ENCODE assay signal across 24 cellular contexts in the genomic region with DNA sequence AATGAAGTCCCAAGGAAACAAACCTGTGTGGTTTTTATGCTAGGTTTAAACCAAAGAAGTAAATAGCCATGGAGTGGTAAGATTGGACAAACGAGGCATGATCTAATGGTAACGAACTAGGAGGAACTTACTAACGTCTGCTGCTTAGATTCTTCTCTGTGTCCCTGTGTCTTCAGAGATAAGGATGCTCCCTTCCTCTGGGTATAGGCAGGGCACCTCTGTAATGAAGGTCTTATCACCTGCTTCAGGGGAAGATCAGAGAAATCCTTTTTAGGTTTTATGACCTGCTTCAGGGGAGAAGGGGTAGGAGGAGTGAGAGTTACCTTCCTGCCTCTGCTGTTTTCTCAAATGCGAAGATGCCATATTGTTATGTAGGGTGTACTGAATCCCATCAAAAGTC.
"Had no signal": no experiment of that assay in that cellular context is flagged by ENCODE, and none has a peak within 500 bp of the region (broad histone marks: within the 10 kb centered on the region; RNA-seq: fewer than 3 reads in every experiment).

No MANE protein-coding gene starts in this region.

- H3K27me3 Mint-ChIP-seq: activated B cell treated with CpG ODN at 0.5 μM for 24 hours; activated CD4-positive, alpha-beta memory T cell treated with anti-CD3 and anti-CD28 coated beads for 36 hours; activated CD4-positive, alpha-beta T cell treated with anti-CD3 and anti-CD28 coated beads, Interleukin-2, amount 10 ng/mL, durations not matched to agents 7 days and 5 days; activated naive CD8-positive, alpha-beta T cell treated with anti-CD3 and anti-CD28 coated beads, Interleukin-2, amount 50 U/mL, for 24 hours had no signal

- H3K36me3 Mint-ChIP-seq: activated CD4-positive, alpha-beta memory T cell treated with anti-CD3 and anti-CD28 coated beads for 36 hours; activated naive CD4-positive, alpha-beta T cell treated with anti-CD3 and anti-CD28 coated beads, Interleukin-2, amount 50 U/mL, for 72 hours had no signal

- H3K27me3 ChIP-seq: ascending aorta, body of pancreas had no signal

- H3K27ac Mint-ChIP-seq: activated B cell treated with CpG ODN at 0.5 μM for 24 hours; activated CD4-positive, alpha-beta memory T cell treated with anti-CD3 and anti-CD28 coated beads for 36 hours; activated CD4-positive, alpha-beta T cell treated with anti-CD3 and anti-CD28 coated beads, Interleukin-2, amount 10 ng/mL, durations not matched to agents 7 days and 5 days; activated naive CD8-positive, alpha-beta T cell treated with anti-CD3 and anti-CD28 coated beads, Interleukin-2, amount 50 U/mL, for 24 hours had no signal

- H3K9me3 Mint-ChIP-seq: activated B cell treated with CpG ODN at 0.5 μM for 24 hours; activated CD4-positive, alpha-beta memory T cell treated with anti-CD3 and anti-CD28 coated beads for 36 hours; activated CD4-positive, alpha-beta T cell treated with anti-CD3 and anti-CD28 coated beads, Interleukin-2, amount 10 ng/mL, durations not matched to agents 7 days and 5 days; activated naive CD4-positive, alpha-beta T cell treated with anti-CD3 and anti-CD28 coated beads, Interleukin-2, amount 50 U/mL, for 72 hours; activated naive CD8-positive, alpha-beta T cell treated with anti-CD3 and anti-CD28 coated beads, Interleukin-2, amount 50 U/mL, for 24 hours; activated T-cell treated with anti-CD3 and anti-CD28 coated beads, Interleukin-2, amount 50 U/mL, for 4 hours had no signal

- ATAC-seq: activated naive CD4-positive, alpha-beta T cell treated with anti-CD3 and anti-CD28 coated beads, Interleukin-2, amount 50 U/mL, for 72 hours; activated naive CD8-positive, alpha-beta T cell treated with anti-CD3 and anti-CD28 coated beads, Interleukin-2, amount 50 U/mL, for 24 hours; activated T-cell treated with anti-CD3 and anti-CD28 coated beads, Interleukin-2, amount 50 U/mL, for 4 hours; body of pancreas had no signal

- H3K4me1 ChIP-seq: ascending aorta, body of pancreas had no signal

- DNase-seq: activated B cell treated with CpG ODN at 0.5 μM for 24 hours; activated CD4-positive, alpha-beta memory T cell treated with anti-CD3 and anti-CD28 coated beads for 36 hours; activated CD4-positive, alpha-beta T cell treated with anti-CD3 and anti-CD28 coated beads, Interleukin-2, amount 10 ng/mL, durations not matched to agents 7 days and 5 days; activated CD8-positive, alpha-beta memory T cell treated with anti-CD3 and anti-CD28 coated beads for 24 hours; activated effector memory CD4-positive, alpha-beta T cell treated with anti-CD3 and anti-CD28 coated beads, Interleukin-2, amount 50 U/mL, for 16 hours; activated naive CD4-positive, alpha-beta T cell treated with Interleukin-2 at 50 U/mL for 16 hours; activated naive CD8-positive, alpha-beta T cell treated with anti-CD3 and anti-CD28 coated beads, Interleukin-2, amount 50 U/mL, for 24 hours; activated T-cell treated with anti-CD3 and anti-CD28 coated beads, Interleukin-2, amount 50 U/mL, for 4 hours; amniotic stem cell; body of pancreas; central memory CD4-positive, alpha-beta T cell; Kasumi-1; KBM-7; NCI-H1048; NCI-H146; NCI-H187 treated with DMSO at 0.1 percent for 48 hours; NCI-H2081 treated with DMSO at 0.1 percent for 48 hours; NCI-H446; NCI-H524; PC-9; SHP77 treated with DMSO at 0.1 percent for 48 hours; T-helper 2 cell had no signal

- H3K4me3 Mint-ChIP-seq: activated B cell treated with CpG ODN at 0.5 μM for 24 hours; activated CD4-positive, alpha-beta memory T cell treated with anti-CD3 and anti-CD28 coated beads for 36 hours; activated CD4-positive, alpha-beta T cell treated with anti-CD3 and anti-CD28 coated beads, Interleukin-2, amount 10 ng/mL, durations not matched to agents 7 days and 5 days; activated naive CD8-positive, alpha-beta T cell treated with anti-CD3 and anti-CD28 coated beads, Interleukin-2, amount 50 U/mL, for 24 hours; activated T-cell treated with anti-CD3 and anti-CD28 coated beads, Interleukin-2, amount 50 U/mL, for 4 hours had no signal

- H3K4me3 ChIP-seq: ascending aorta, body of pancreas, PC-9 had no signal

- H3K9me3 ChIP-seq: ascending aorta, body of pancreas had no signal

- H3K4me1 Mint-ChIP-seq: activated B cell treated with CpG ODN at 0.5 μM for 24 hours; activated CD4-positive, alpha-beta T cell treated with anti-CD3 and anti-CD28 coated beads, Interleukin-2, amount 10 ng/mL, durations not matched to agents 7 days and 5 days had no signal

- H2AFZ ChIP-seq: PC-9 had no signal

- H3K36me3 ChIP-seq: ascending aorta had no signal

- H3K4me2 ChIP-seq: PC-9 had no signal

- H3K27ac ChIP-seq: ascending aorta, body of pancreas, PC-9 had no signal
